26 cellular contexts compared by ENCODE assay signal in genomic region chr1:229046251-229046853, GRCh38.
"Had no signal": no experiment of that assay in that cellular context is flagged by ENCODE, and none has a peak within 500 bp of the region (broad histone marks: within the 10 kb centered on the region; RNA-seq: fewer than 3 reads in every experiment).

No MANE protein-coding gene starts in this region.

- H3K9me3 ChIP-seq: ascending aorta, right lobe of liver, thyroid gland had no signal

- H3K4me1 ChIP-seq: ascending aorta, foreskin keratinocyte, right lobe of liver, thyroid gland had no signal

- DNase-seq: activated CD4-positive, alpha-beta T cell treated with anti-CD3 and anti-CD28 coated beads for 48 hours; activated CD4-positive, alpha-beta T cell treated with anti-CD3 and anti-CD28 coated beads, Interleukin-2, amount 50 U/mL, for 48 hours; activated CD8-positive, alpha-beta memory T cell treated with anti-CD3 and anti-CD28 coated beads for 24 hours; activated gamma-delta T cell; activated naive CD4-positive, alpha-beta T cell treated with anti-CD3 and anti-CD28 coated beads, Interleukin-2, amount 10 ng/mL, durations not matched to agents 7 days and 5 days; activated naive CD8-positive, alpha-beta T cell treated with anti-CD3 and anti-CD28 coated beads, Interleukin-2, amount 10 ng/mL, durations not matched to agents 7 days and 5 days; dorsolateral prefrontal cortex; effector memory CD8-positive, alpha-beta T cell; foreskin keratinocyte; heart right ventricle; mammary epithelial cell; occipital lobe; right lobe of liver; stimulated activated CD4-positive, alpha-beta T cell treated with anti-CD3 and anti-CD28 coated beads, Interleukin-12 subunit alpha, Interleukin-12 subunit beta, amount 100 ng/mL, for 4 hours; stimulated activated CD4-positive, alpha-beta T cell treated with anti-CD3 and anti-CD28 coated beads, Interleukin-4, amount 100 ng/mL, for 1 hour; stimulated activated naive CD8-positive, alpha-beta T cell treated with anti-CD3 and anti-CD28 coated beads, Interleukin-15, amount 100 ng/mL, for 72 hours; substantia nigra; T-helper 17 cell; T1000; thyroid gland; WERI-Rb-1 had no signal

- H3K27me3 ChIP-seq: ascending aorta, cardiac muscle cell, right lobe of liver, thyroid gland had no signal

- ATAC-seq: activated CD4-positive, CD25-positive, alpha-beta regulatory T cell treated with anti-CD3 and anti-CD28 coated beads, Interleukin-2, amount 50 U/mL, for 24 hours; effector memory CD8-positive, alpha-beta T cell; foreskin keratinocyte; right lobe of liver; stimulated activated naive CD8-positive, alpha-beta T cell treated with anti-CD3 and anti-CD28 coated beads, Interleukin-15, amount 100 ng/mL, for 72 hours; T-helper 17 cell had no signal

- H3K27ac ChIP-seq: ascending aorta, cardiac muscle cell, coronary artery, dorsolateral prefrontal cortex, foreskin keratinocyte, heart right ventricle, right lobe of liver, skin epidermis, thyroid gland, WERI-Rb-1 had no signal

- H3K36me3 ChIP-seq: ascending aorta, cardiac muscle cell, heart right ventricle, right lobe of liver, thyroid gland, WERI-Rb-1 had no signal

- H3K4me3 ChIP-seq: ascending aorta, cardiac muscle cell, coronary artery, dorsolateral prefrontal cortex, heart right ventricle, right lobe of liver, skin epidermis, thyroid gland had no signal
